Comparison of ENCODE assay signal across 13 cellular contexts in genomic region chr17:40422990-40423611, GRCh38. TPM values are rescaled to one million over a fixed set of nuclear protein-coding genes. Genes with fewer than 3 reads are reported as not detected.
A peak's percentile ranks its signal among the peaks of the same experiment; 100 is the strongest.
DNase-seq lines count a peak whose midpoint lies in the region; ATAC-seq and TF ChIP-seq lines count a peak whose summit lies in the region.
"Had no signal": no experiment of that assay in that cellular context is flagged by ENCODE, and none has a peak within 500 bp of the region (broad histone marks: within the 10 kb centered on the region; RNA-seq: fewer than 3 reads in every experiment).

No MANE protein-coding gene starts in this region.

- CTCF ChIA-PET in SK-N-SH (lab: Yijun Ruan, JAX): interaction anchor here (1.0 to 16.1 kb wide), 6 partner anchors 8 to 222 kb away, joined by 4 to 175 read pairs (median 6); no protein-coding TSS in a partner anchor

- no peaks in the 10 kb centered on the region for H3K9me2 ChIP-seq in SK-N-SH

- TF ChIP-seq RAD21 in SK-N-SH (IDR thresholded peaks at IDR 0.05; ENCODE audit: low read length): no peak

- H3F3A ChIP-seq in SK-N-SH (replicated peaks; ENCODE audit: insufficient read depth): peaks cover 3% of the 10 kb centered on the region

- WGBS in SK-N-SH (ENCODE audit: low lambda C conversion rate): 76% methylated on average over 3 of the region's 3 CpGs

- H3K27ac ChIP-seq in SK-N-SH (ENCODE audit: low read depth in 2 of 2, low read length in 1 of 2): no peak overlapping the region
- H3K27ac ChIP-seq: cardiac muscle cell had no signal

- no peaks in the 10 kb centered on the region for H3K27me3 ChIP-seq in SK-N-SH (ENCODE audit: insufficient read depth)
- H3K27me3 ChIP-seq: cardiac muscle cell had no signal

- H3K4me1 ChIP-seq in SK-N-SH (ENCODE audit: control insufficient read depth in 1 of 2, insufficient read depth in 2 of 2, low read depth in 1 of 2, low read length in 1 of 2): peaks cover 0 to 6% of the 10 kb centered on the region in 2 experiments; a peak in 1 of 4 replicates

- no peak for TF ChIP-seq EP300 in SK-N-SH (IDR thresholded peaks at IDR 0.05; ENCODE audit: borderline replicate concordance in 1 of 2, low read depth in 1 of 2, low read length in 1 of 2)

- no peaks in the 10 kb centered on the region for H3K79me2 ChIP-seq in SK-N-SH (ENCODE audit: insufficient read depth)

- H3K36me3 ChIP-seq in SK-N-SH (replicated peaks in 1 of 2; ENCODE audit: control insufficient read depth in 1 of 2, insufficient read depth in 2 of 2, low read length in 1 of 2): no peaks in the 10 kb centered on the region
- H3K36me3 ChIP-seq: cardiac muscle cell had no signal

- ATAC-seq in HG02970 (IDR thresholded peaks at IDR 0.05; ENCODE audit: low FRiP score, unreplicated experiment) (no peak), GM19395 (IDR thresholded peaks at IDR 0.05; ENCODE audit: unreplicated experiment) (no peak), GM21528 (IDR thresholded peaks at IDR 0.05; ENCODE audit: low FRiP score, unreplicated experiment) (no peak)

- H3K4me3 ChIP-seq in SK-N-SH (ENCODE audit: low read depth in 2 of 2, low read length in 1 of 2): no peak overlapping the region
- H3K4me3 ChIP-seq: cardiac muscle cell had no signal

- H3K9ac ChIP-seq in SK-N-SH: no peak overlapping the region

- no peak overlapping the region for H3K4me2 ChIP-seq in SK-N-SH

- H4K20me1 ChIP-seq in SK-N-SH (ENCODE audit: insufficient read depth): no peaks in the 10 kb centered on the region

- H2AFZ ChIP-seq in SK-N-SH (ENCODE audit: low read depth): 0 out of 2 replicates have a peak overlapping the region, but pooled peaks have one; percentile 19

- POLR2A ChIA-PET in SK-N-SH (lab: Yijun Ruan, JAX): interaction anchor here (1.6 kb wide), 1 partner anchor 10 kb away, joined by 3 read pairs; no protein-coding TSS in a partner anchor

- DNase-seq in D341Med (ENCODE audit: low spot score): peak; percentile 64
- peak; percentile 68 for DNase-seq in HT-29 (ENCODE audit: low spot score)
- DNase-seq in SK-N-SH: no peak
- DNase-seq in islet precursor cell: peak; percentile 84
- no peak for DNase-seq in NCI-H146 (lab: John Stamatoyannopoulos, UW)
- DNase-seq: activated T-cell treated with anti-CD3 and anti-CD28 coated beads, Interleukin-2, amount 50 U/mL, for 24 hours; CD4-positive, CD25-positive, alpha-beta regulatory T cell; KG1; NCI-H82 had no signal

- TF ChIP-seq CTCF in SK-N-SH (IDR thresholded peaks at IDR 0.05): no peak; the same call in 1 of the 2 replicates

- no peaks in the 10 kb centered on the region for H3K9me3 ChIP-seq in SK-N-SH

TF ChIP-seq in SK-N-SH, 30 proteins besides CTCF, POLR2A, EP300 and RAD21:
- TF ChIP-seq CHD2 (IDR thresholded peaks at IDR 0.05; ENCODE audit: low read length, partially characterized antibody) (no peak), ZBTB33 (IDR thresholded peaks at IDR 0.05; ENCODE audit: borderline replicate concordance, low read depth) (no peak), MEF2A (IDR thresholded peaks at IDR 0.05; ENCODE audit: borderline replicate concordance, low read depth) (no peak), IRF3 (IDR thresholded peaks at IDR 0.05; ENCODE audit: low read depth, low read length) (no peak), JUND (IDR thresholded peaks at IDR 0.05) (no peak), GATA2 (CRISPR knock-in tag; IDR thresholded peaks at IDR 0.05) (no peak), PBX3 (IDR thresholded peaks at IDR 0.05) (no peak)

RNA-seq across cellular contexts. Expression of gene TOP2A, which starts 5.4 kb away (rescaled TPM):
- 65.3 and 74.9 TPM in 2 replicates for total RNA-seq in HT-29 (2014; rRNA removed; shearing (Covaris generic))
- polyA plus RNA-seq in SK-N-SH (2012; rRNA removed): 20.6 and 23.2 TPM in 2 replicates
- polyA plus RNA-seq in SK-N-SH (2012; cell fraction: cytosol; rRNA removed): 31.8 and 42.2 TPM in 2 replicates
- 11.8 and 25.8 TPM in 2 replicates for polyA plus RNA-seq in SK-N-SH (2012; cell fraction: nucleus; rRNA removed)

RNA-seq across cellular contexts. Expression of gene IGFBP4, which starts 20.1 kb away (rescaled TPM):
- total RNA-seq in HT-29 (2014; rRNA removed; shearing (Covaris generic)): 62.5 and 69.6 TPM in 2 replicates
- polyA plus RNA-seq in SK-N-SH (2012; rRNA removed): 101 and 128 TPM in 2 replicates
- 92.5 and 132 TPM in 2 replicates for polyA plus RNA-seq in SK-N-SH (2012; cell fraction: cytosol; rRNA removed)
- 60.9 and 69.1 TPM in 2 replicates for polyA plus RNA-seq in SK-N-SH (2012; cell fraction: nucleus; rRNA removed)

RNA-seq across cellular contexts. Expression of gene GJD3, which starts 58.6 kb away (rescaled TPM):
- not detected in 2 replicates for total RNA-seq in HT-29 (2014; rRNA removed; shearing (Covaris generic))
- not detected in 2 replicates for polyA plus RNA-seq in SK-N-SH (2012; rRNA removed)
- not detected in 2 replicates for polyA plus RNA-seq in SK-N-SH (2012; cell fraction: cytosol; rRNA removed)
- not detected in 2 replicates for polyA plus RNA-seq in SK-N-SH (2012; cell fraction: nucleus; rRNA removed)
- total RNA-seq: CD4-positive, CD25-positive, alpha-beta regulatory T cell had no signal
- polyA plus RNA-seq: CD4-positive, CD25-positive, alpha-beta regulatory T cell had no signal

Comparison
In these comparisons a context has a peak if more than half of its experiments do, and no peak if none do; other contexts are left out.
1. DNase-seq: peak in D341Med (single experiment), HT-29 (single experiment) and islet precursor cell (single experiment); none in SK-N-SH (single experiment) and NCI-H146 (single experiment).